ENCODE assay signal across 9 cellular contexts in genomic region chr2:188291617-188292445, GRCh38. TPM values are rescaled to one million over a fixed set of nuclear protein-coding genes. Genes with fewer than 3 reads are reported as not detected.
DNase-seq lines count a peak whose midpoint lies in the region; ATAC-seq lines count a peak whose summit lies in the region.
"Had no signal": no experiment of that assay in that cellular context is flagged by ENCODE, and none has a peak within 500 bp of the region (broad histone marks: within the 10 kb centered on the region; RNA-seq: fewer than 3 reads in every experiment).

TSS of gene GULP1 (plus strand) at chr2:188291874. CDS start at chr2:188477703, 185,829 bp downstream.

- peaks cover 5 to 12% (median 8%) of the 10 kb centered on the region in 7 donors for H3K4me1 Mint-ChIP-seq in naive thymus-derived CD4-positive, alpha-beta T cell

- H3K4me1 ChIP-seq in naive thymus-derived CD4-positive, alpha-beta T cell (ENCODE audit: control insufficient read depth in 2 of 2, insufficient read depth in 2 of 2, low read length in 2 of 2) = no peaks in the 10 kb centered on the region
- H3K4me1 ChIP-seq: BLaER1 treated with 17β-estradiol and CSF1 and Interleukin-3, amounts not matched to agents 10 nM and 100 nM had no signal

- no peaks in the 10 kb centered on the region for H3K27me3 ChIP-seq in naive thymus-derived CD4-positive, alpha-beta T cell (ENCODE audit: control insufficient read depth in 2 of 2, insufficient read depth in 2 of 2, low read length in 2 of 2)

- no peaks in the 10 kb centered on the region for H3K36me3 ChIP-seq in naive thymus-derived CD4-positive, alpha-beta T cell (ENCODE audit: control insufficient read depth in 2 of 3, insufficient read depth in 3 of 3, low read length in 3 of 3)
- H3K36me3 ChIP-seq: BLaER1 treated with 17β-estradiol and CSF1 and Interleukin-3, amounts not matched to agents 10 nM and 100 nM had no signal

- H3K9me3 Mint-ChIP-seq in naive thymus-derived CD4-positive, alpha-beta T cell = peaks cover 0 to 4% (median 0%) of the 10 kb centered on the region in 11 donors

- ATAC-seq in naive thymus-derived CD4-positive, alpha-beta T cell = no peak
- ATAC-seq in GM18867 (IDR thresholded peaks at IDR 0.05; ENCODE audit: unreplicated experiment) (no peak), HG02938 (IDR thresholded peaks at IDR 0.05; ENCODE audit: unreplicated experiment) (no peak)

- CTCF ChIA-PET in naive thymus-derived CD4-positive, alpha-beta T cell (lab: Charles Lee) = no interaction called here

- POLR2A ChIA-PET in naive thymus-derived CD4-positive, alpha-beta T cell (lab: Charles Lee) = no interaction called here

- H3K27ac Mint-ChIP-seq in naive thymus-derived CD4-positive, alpha-beta T cell = no peak within 1 kb of the TSS

- H3K4me3 Mint-ChIP-seq in naive thymus-derived CD4-positive, alpha-beta T cell = peak within 1 kb of the TSS in 8 of 10 donors; percentile 9 to 71 (median 42)

- peak; percentile 15 to 73 (median 72) for DNase-seq in NCI-H1417 (lab: John Stamatoyannopoulos, UW)
- DNase-seq in NCI-H1417 treated with DMSO at 0.1 percent for 48 hours (lab: John Stamatoyannopoulos, UW) = no peak
- DNase-seq in NCI-H146 treated with DMSO at 0.1 percent for 48 hours (lab: John Stamatoyannopoulos, UW; ENCODE audit: unreplicated experiment) = peak; percentile 43
- peak; percentile 2 to 9 for DNase-seq in activated CD4-positive, alpha-beta T cell treated with anti-CD3 and anti-CD28 coated beads, Interleukin-2, amount 50 U/mL, for 48 hours
- DNase-seq in fibroblast of the conjunctiva (ENCODE audit: low read depth) = peak; percentile 43
- no peak for DNase-seq in naive thymus-derived CD4-positive, alpha-beta T cell

- intact Hi-C loops in naive thymus-derived CD4-positive, alpha-beta T cell (cut with micrococcal nuclease) = no loop called here

- H3K27ac ChIP-seq in naive thymus-derived CD4-positive, alpha-beta T cell (ENCODE audit: low read depth, low read length) = no peak within 1 kb of the TSS
- H3K27ac ChIP-seq: BLaER1 treated with 17β-estradiol and CSF1 and Interleukin-3, amounts not matched to agents 10 nM and 100 nM had no signal

- no peaks in the 10 kb centered on the region for H3K36me3 Mint-ChIP-seq in naive thymus-derived CD4-positive, alpha-beta T cell

- peaks cover 36 to 49% (median 43%) of the 10 kb centered on the region in 5 donors for H3K27me3 Mint-ChIP-seq in naive thymus-derived CD4-positive, alpha-beta T cell

- no peaks in the 10 kb centered on the region for H3K9me3 ChIP-seq in naive thymus-derived CD4-positive, alpha-beta T cell (ENCODE audit: control insufficient read depth in 2 of 3, low read length in 3 of 3)

- H3K4me3 ChIP-seq in naive thymus-derived CD4-positive, alpha-beta T cell (ENCODE audit: low read length) = no peak within 1 kb of the TSS
- H3K4me3 ChIP-seq: BLaER1 treated with 17β-estradiol and CSF1 and Interleukin-3, amounts not matched to agents 10 nM and 100 nM had no signal

RNA-seq across cellular contexts. Expression of gene GULP1, which starts in this region (rescaled TPM):
- not detected for total RNA-seq in naive thymus-derived CD4-positive, alpha-beta T cell
- not detected for polyA plus RNA-seq in naive thymus-derived CD4-positive, alpha-beta T cell

Comparison
In these comparisons a context has a peak if more than half of its experiments do, and no peak if none do; other contexts are left out.
1. DNase-seq: peak in NCI-H1417 (3 of 3), NCI-H146 treated with DMSO at 0.1 percent for 48 hours (single experiment), activated CD4-positive, alpha-beta T cell treated with anti-CD3 and anti-CD28 coated beads, Interleukin-2, amount 50 U/mL, for 48 hours (2 of 2) and fibroblast of the conjunctiva (single experiment); none in NCI-H1417 treated with DMSO at 0.1 percent for 48 hours (single experiment) and naive thymus-derived CD4-positive, alpha-beta T cell (0 of 9).